ENCODE assay signal across 1 cellular context in the genomic region with DNA sequence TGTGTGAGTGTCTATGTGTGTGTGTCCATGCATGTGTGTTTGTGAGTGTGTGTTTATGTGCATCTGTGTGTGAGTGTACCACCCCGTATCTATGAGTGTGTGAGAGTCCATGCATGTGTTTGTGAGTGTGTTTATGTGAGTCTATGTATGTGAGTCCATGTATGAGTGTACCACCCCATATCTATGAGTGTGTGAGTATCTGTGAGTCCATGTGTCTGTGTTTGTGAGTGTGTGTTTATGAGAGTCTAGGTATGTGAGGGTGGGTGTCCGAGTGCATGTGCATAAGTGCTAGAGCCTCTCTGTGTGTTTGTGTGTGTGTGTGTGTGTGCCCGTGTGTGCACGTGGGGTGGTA.
A peak's percentile ranks its signal among the peaks of the same experiment; 100 is the strongest.
TF ChIP-seq lines count a peak whose summit lies in the region.

No MANE protein-coding gene starts in this region.

TF ChIP-seq in K562, 482 proteins besides CTCF, POLR2A, EP300 and RAD21 (continued from another document):
- TF ChIP-seq, protein P1, sequence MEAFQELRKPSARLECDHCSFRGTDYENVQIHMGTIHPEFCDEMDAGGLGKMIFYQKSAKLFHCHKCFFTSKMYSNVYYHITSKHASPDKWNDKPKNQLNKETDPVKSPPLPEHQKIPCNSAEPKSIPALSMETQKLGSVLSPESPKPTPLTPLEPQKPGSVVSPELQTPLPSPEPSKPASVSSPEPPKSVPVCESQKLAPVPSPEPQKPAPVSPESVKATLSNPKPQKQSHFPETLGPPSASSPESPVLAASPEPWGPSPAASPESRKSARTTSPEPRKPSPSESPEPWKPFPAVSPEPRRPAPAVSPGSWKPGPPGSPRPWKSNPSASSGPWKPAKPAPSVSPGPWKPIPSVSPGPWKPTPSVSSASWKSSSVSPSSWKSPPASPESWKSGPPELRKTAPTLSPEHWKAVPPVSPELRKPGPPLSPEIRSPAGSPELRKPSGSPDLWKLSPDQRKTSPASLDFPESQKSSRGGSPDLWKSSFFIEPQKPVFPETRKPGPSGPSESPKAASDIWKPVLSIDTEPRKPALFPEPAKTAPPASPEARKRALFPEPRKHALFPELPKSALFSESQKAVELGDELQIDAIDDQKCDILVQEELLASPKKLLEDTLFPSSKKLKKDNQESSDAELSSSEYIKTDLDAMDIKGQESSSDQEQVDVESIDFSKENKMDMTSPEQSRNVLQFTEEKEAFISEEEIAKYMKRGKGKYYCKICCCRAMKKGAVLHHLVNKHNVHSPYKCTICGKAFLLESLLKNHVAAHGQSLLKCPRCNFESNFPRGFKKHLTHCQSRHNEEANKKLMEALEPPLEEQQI (IDR thresholded peaks at IDR 0.05): no peak
- no peak for TF ChIP-seq RBM22 (IDR thresholded peaks at IDR 0.05; ENCODE audit: low read depth, low read length, poor library complexity, severe bottlenecking)
- TF ChIP-seq CEBPG (CRISPR knock-in tag; IDR thresholded peaks at IDR 0.05): no peak
- 0 out of 4 replicates have a peak, but pooled peaks of 1 of the 2 experiments have one; percentile 1 for TF ChIP-seq CEBPG (tag; conservative IDR thresholded peaks at IDR 0.05 in 1 of 2, IDR thresholded peaks at IDR 0.05 in 1 of 2)
- no peak for TF ChIP-seq MEIS2 (IDR thresholded peaks at IDR 0.05; ENCODE audit: partially characterized antibody)
- no peak for TF ChIP-seq ZNF589 (CRISPR knock-in tag; IDR thresholded peaks at IDR 0.05; ENCODE audit: low read depth)
- no peak for TF ChIP-seq TAF9B (IDR thresholded peaks at IDR 0.05; ENCODE audit: partially characterized antibody)
- no peak for TF ChIP-seq MBD2 (IDR thresholded peaks at IDR 0.05; ENCODE audit: borderline replicate concordance, low read depth)
- TF ChIP-seq DPF2 (IDR thresholded peaks at IDR 0.05): peak; percentile 45; the same call in 1 of the 2 replicates
- no peak for TF ChIP-seq CCNT2 (IDR thresholded peaks at IDR 0.05; ENCODE audit: borderline replicate concordance, extremely low read depth, insufficient read length, low read depth, low read length)
- TF ChIP-seq SMARCA5 (IDR thresholded peaks at IDR 0.05): peak; percentile 73
- TF ChIP-seq, protein P2, sequence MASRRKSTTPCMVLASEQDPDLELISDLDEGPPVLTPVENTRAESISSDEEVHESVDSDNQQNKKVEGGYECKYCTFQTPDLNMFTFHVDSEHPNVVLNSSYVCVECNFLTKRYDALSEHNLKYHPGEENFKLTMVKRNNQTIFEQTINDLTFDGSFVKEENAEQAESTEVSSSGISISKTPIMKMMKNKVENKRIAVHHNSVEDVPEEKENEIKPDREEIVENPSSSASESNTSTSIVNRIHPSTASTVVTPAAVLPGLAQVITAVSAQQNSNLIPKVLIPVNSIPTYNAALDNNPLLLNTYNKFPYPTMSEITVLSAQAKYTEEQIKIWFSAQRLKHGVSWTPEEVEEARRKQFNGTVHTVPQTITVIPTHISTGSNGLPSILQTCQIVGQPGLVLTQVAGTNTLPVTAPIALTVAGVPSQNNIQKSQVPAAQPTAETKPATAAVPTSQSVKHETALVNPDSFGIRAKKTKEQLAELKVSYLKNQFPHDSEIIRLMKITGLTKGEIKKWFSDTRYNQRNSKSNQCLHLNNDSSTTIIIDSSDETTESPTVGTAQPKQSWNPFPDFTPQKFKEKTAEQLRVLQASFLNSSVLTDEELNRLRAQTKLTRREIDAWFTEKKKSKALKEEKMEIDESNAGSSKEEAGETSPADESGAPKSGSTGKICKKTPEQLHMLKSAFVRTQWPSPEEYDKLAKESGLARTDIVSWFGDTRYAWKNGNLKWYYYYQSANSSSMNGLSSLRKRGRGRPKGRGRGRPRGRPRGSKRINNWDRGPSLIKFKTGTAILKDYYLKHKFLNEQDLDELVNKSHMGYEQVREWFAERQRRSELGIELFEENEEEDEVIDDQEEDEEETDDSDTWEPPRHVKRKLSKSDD (conservative IDR thresholded peaks at IDR 0.05; ENCODE audit: low read length): no peak
- no peak for TF ChIP-seq ADNP (tag; IDR thresholded peaks at IDR 0.05)
